In genomic region chr2:28868611-28869010, GRCh38 we compare ENCODE assay signal across 9 cellular contexts. TPM values are rescaled to one million over a fixed set of nuclear protein-coding genes. Genes with fewer than 3 reads are reported as not detected.
DNase-seq lines count a peak whose midpoint lies in the region; ATAC-seq and TF ChIP-seq lines count a peak whose summit lies in the region.
"Had no signal": no experiment of that assay in that cellular context is flagged by ENCODE, and none has a peak within 500 bp of the region (broad histone marks: within the 10 kb centered on the region; RNA-seq: fewer than 3 reads in every experiment).

No MANE protein-coding gene starts in this region.

- CTCF ChIA-PET in PC-3 (lab: Charles Lee) = no interaction called here

- no peaks in the 10 kb centered on the region for H3K9me3 ChIP-seq in PC-3 (ENCODE audit: low read length)
- H3K9me3 ChIP-seq in endodermal cell (ENCODE audit: control insufficient read depth, low read length) = no peaks in the 10 kb centered on the region
- no peaks in the 10 kb centered on the region for H3K9me3 ChIP-seq in psoas muscle

- TF ChIP-seq POLR2A in GM18505 (IDR thresholded peaks at IDR 0.05; ENCODE audit: borderline replicate concordance, extremely low read depth, insufficient read depth, insufficient read length) = no peak

- 72 to 80% methylated on average over 6 to 12 of the region's 12 CpGs for WGBS in endodermal cell (ENCODE audit: insufficient coverage in 1 of 2, insufficient read length in 1 of 2), 2 experiments
- WGBS in psoas muscle, 3 donors = 74 to 75% (median 75%) methylated on average over 12 of the region's 12 CpGs

- peak overlapping the region; percentile 90 for H3K4me2 ChIP-seq in PC-3 (ENCODE audit: low read length)

- no peaks in the 10 kb centered on the region for H3K9me3 Mint-ChIP-seq in endodermal cell

- H3K4me3 ChIP-seq in GM06990 (replicated peaks; ENCODE audit: low read depth, low read length) = peak overlapping the region; percentile 98
- H3K4me3 ChIP-seq in PC-3 (ENCODE audit: low read length) = peak overlapping the region; percentile 87
- peak overlapping the region; percentile 98 for H3K4me3 ChIP-seq in endodermal cell (ENCODE audit: low read length)
- peak overlapping the region; percentile 88 for H3K4me3 ChIP-seq in psoas muscle

- peaks cover 17% of the 10 kb centered on the region for H3K27me3 Mint-ChIP-seq in endodermal cell (ENCODE audit: insufficient read depth)

- TF ChIP-seq CTCF in GM06990 (IDR thresholded peaks at IDR 0.05; ENCODE audit: insufficient read depth, low read length, poor library complexity, severe bottlenecking) (no peak), PC-3 (conservative IDR thresholded peaks at IDR 0.05; ENCODE audit: low read depth, low read length) (no peak), endodermal cell (conservative IDR thresholded peaks at IDR 0.05) (no peak), psoas muscle (IDR thresholded peaks at IDR 0.05) (no peak)

- ATAC-seq in PC-3 = peak; percentile 3; the same call in 1 of the 2 replicates
- no peak for ATAC-seq in psoas muscle
- ATAC-seq in GM18505 (IDR thresholded peaks at IDR 0.05; ENCODE audit: unreplicated experiment) = no peak

- no peak overlapping the region for H3K27ac Mint-ChIP-seq in endodermal cell

- no peaks in the 10 kb centered on the region for H3F3A ChIP-seq in PC-3 (ENCODE audit: low read length, unreplicated experiment)

- POLR2A ChIA-PET in PC-3 (lab: Charles Lee; ENCODE audit: unreplicated experiment) = no interaction called here

- no peak overlapping the region for H2AFZ ChIP-seq in PC-3 (ENCODE audit: low read length)

- H3K4me1 ChIP-seq in PC-3 (ENCODE audit: insufficient read depth, low read length) (peaks cover 19% of the 10 kb centered on the region), endodermal cell (ENCODE audit: control insufficient read depth, insufficient read depth, low read length) (peaks cover 2% of the 10 kb centered on the region), psoas muscle (peaks cover 15% of the 10 kb centered on the region)

- H3K4me1 Mint-ChIP-seq in endodermal cell = peaks cover 15% of the 10 kb centered on the region

- H3K79me2 ChIP-seq in PC-3 (ENCODE audit: low read length) = peaks cover 49% of the 10 kb centered on the region

- BruUV-seq in PC-3 (replicated peaks; lab: Mats Ljungman, UMichigan) = no TSS peak

- DNase-seq in GM06990 (ENCODE audit: extremely low read depth, insufficient read length) = no peak
- DNase-seq in PC-3 = peak; percentile 16
- peak; percentile 45 for DNase-seq in endodermal cell
- no peak for DNase-seq in psoas muscle
- no peak for DNase-seq in activated CD4-positive, CD25-positive, alpha-beta regulatory T cell treated with anti-CD3 and anti-CD28 coated beads, Interleukin-2, amount 50 U/mL, for 72 hours
- no peak for DNase-seq in NCI-H1105 treated with DMSO at 0.1 percent for 48 hours (lab: John Stamatoyannopoulos, UW)
- no peak for DNase-seq in GDM1 (lab: John Stamatoyannopoulos, UW)
- DNase-seq: SW 1271 had no signal

- 0 out of 2 replicates have a peak, but pooled peaks cover 5% of the 10 kb centered on the region for H4K20me1 ChIP-seq in PC-3 (ENCODE audit: low read length)

- H3K27ac ChIP-seq in PC-3 (ENCODE audit: low read length) = no peak overlapping the region
- no peak overlapping the region for H3K27ac ChIP-seq in endodermal cell (ENCODE audit: low read depth, low read length)
- H3K27ac ChIP-seq in psoas muscle = no peak overlapping the region

- no peaks in the 10 kb centered on the region for H3K9me2 ChIP-seq in PC-3 (replicated peaks; ENCODE audit: low read length)

- H3K36me3 Mint-ChIP-seq in endodermal cell (ENCODE audit: low read depth) = peaks cover 12% of the 10 kb centered on the region

- H3K27me3 ChIP-seq in GM06990 (replicated peaks; ENCODE audit: control insufficient read depth, insufficient read depth, low read length) = no peaks in the 10 kb centered on the region
- no peaks in the 10 kb centered on the region for H3K27me3 ChIP-seq in PC-3 (ENCODE audit: low read length)
- no peaks in the 10 kb centered on the region for H3K27me3 ChIP-seq in endodermal cell (ENCODE audit: control insufficient read depth, insufficient read depth, low read length, poor library complexity, severe bottlenecking)
- no peaks in the 10 kb centered on the region for H3K27me3 ChIP-seq in psoas muscle (ENCODE audit: insufficient read depth in 3 of 3, low read length in 2 of 3)

- intact Hi-C loops in PC-3 (cut with micrococcal nuclease) (no loop called here), psoas muscle (cut with DNase I) (no loop called here)

- peak overlapping the region; percentile 98 for H3K4me3 Mint-ChIP-seq in endodermal cell

- no peaks in the 10 kb centered on the region; the same call in 1 of the 2 replicates for H3K36me3 ChIP-seq in GM06990 (ENCODE audit: control insufficient read depth, insufficient read depth, low read length)
- H3K36me3 ChIP-seq in PC-3 (ENCODE audit: low read depth, low read length) = no peaks in the 10 kb centered on the region
- H3K36me3 ChIP-seq in endodermal cell (ENCODE audit: control insufficient read depth, insufficient read depth, low read length) = peaks cover 11% of the 10 kb centered on the region
- H3K36me3 ChIP-seq in psoas muscle (ENCODE audit: insufficient read depth in 1 of 2, low read depth in 1 of 2) = peaks cover 3 to 25% of the 10 kb centered on the region in 2 donors

- H3K9ac ChIP-seq in PC-3 (ENCODE audit: low read length) (peak overlapping the region; percentile 86), endodermal cell (ENCODE audit: extremely low read depth, low read length, poor library complexity, severe bottlenecking) (no peak overlapping the region)

RNA-seq across cellular contexts. Expression of gene TRMT61B, which starts 1.5 kb away (rescaled TPM):
- total RNA-seq in PC-3 (2014; rRNA removed) = 19.8 and 21.7 TPM in 2 replicates
- 10 to 100 TPM; 19.9 to 22.4 TPM for total RNA-seq in endodermal cell
- 24.4 TPM for polyA plus RNA-seq in endodermal cell (2013, experiment 1 of 2)
- 26.8 TPM for polyA plus RNA-seq in endodermal cell (2013, experiment 2 of 2)
- 10 to 100 TPM in 3 of 4 donors, 1 to 10 TPM in 1; 8.7 to 12.9 (median 11.3) TPM for total RNA-seq in psoas muscle
- 10 to 100 TPM in 2 of 3 donors, 1 to 10 TPM in 1; 9.5 to 21.7 (median 12.4) TPM for polyA plus RNA-seq in psoas muscle

RNA-seq across cellular contexts. Expression of gene WDR43, which starts 25.9 kb away (rescaled TPM):
- total RNA-seq in PC-3 (2014; rRNA removed) (89.4 and 134 TPM in 2 replicates), endodermal cell (10 to 100 TPM; 64.3 to 77.7 TPM), psoas muscle (10 to 100 TPM; 30.5 to 89.5 (median 76.1) TPM)
- polyA plus RNA-seq in endodermal cell (2013, experiment 1 of 2) = 33.6 TPM
- polyA plus RNA-seq in endodermal cell (2013, experiment 2 of 2) = 31.3 TPM
- polyA plus RNA-seq in psoas muscle = 10 to 100 TPM; 25.5 to 54.4 (median 33.8) TPM

RNA-seq across cellular contexts. Expression of gene SPDYA, which starts 58.0 kb away (rescaled TPM):
- total RNA-seq in PC-3 (2014; rRNA removed) (0.69 and 1.3 TPM in 2 replicates), endodermal cell (1 to 10 TPM in 1 of 2 donors, under 1 TPM in 1; 0.91 to 1.6 TPM), psoas muscle (under 1 TPM; 0.17 to 0.61 (median 0.31) TPM)
- polyA plus RNA-seq in endodermal cell (2013, experiment 1 of 2) = 0.14 TPM
- 0.25 TPM for polyA plus RNA-seq in endodermal cell (2013, experiment 2 of 2)
- under 1 TPM in 2 of 3 donors, not detected in 1; 0.07 to 0.31 TPM for polyA plus RNA-seq in psoas muscle

Comparison
In these comparisons a context has a peak if more than half of its experiments do, and no peak if none do; other contexts are left out.
1. DNase-seq: peak in PC-3 (single experiment) and endodermal cell (single experiment); none in GM06990 (single experiment), psoas muscle (0 of 2), activated CD4-positive, CD25-positive, alpha-beta regulatory T cell treated with anti-CD3 and anti-CD28 coated beads, Interleukin-2, amount 50 U/mL, for 72 hours (single experiment), NCI-H1105 treated with DMSO at 0.1 percent for 48 hours (single experiment) and GDM1 (single experiment).
2. Peak in every context shown above with its lines, with median percentiles within 50 percentile points of each other: H3K4me3 ChIP-seq.